ENCODE assay signal across 17 cellular contexts in the genomic region with DNA sequence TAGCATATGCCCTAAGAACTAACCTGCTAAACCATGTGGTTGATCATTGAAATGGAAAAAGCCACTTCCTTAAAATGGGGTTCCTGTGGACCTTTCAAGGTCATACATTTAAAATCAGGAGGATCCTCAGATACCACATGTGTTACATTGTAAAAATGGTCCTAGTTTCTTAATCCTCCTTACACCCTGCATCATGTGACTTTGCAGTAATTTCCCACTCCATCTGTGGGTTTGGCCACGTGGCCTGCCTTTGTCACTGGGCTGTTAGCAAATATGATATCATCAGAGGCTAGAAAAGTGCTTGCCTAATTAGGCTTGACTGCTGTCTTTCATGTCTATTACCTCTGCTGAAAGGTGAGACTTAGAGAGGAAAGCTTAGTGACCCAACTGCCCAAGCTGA.
DNase-seq lines count a peak whose midpoint lies in the region; ATAC-seq, FAIRE-seq and TF ChIP-seq lines count a peak whose summit lies in the region.
"Had no signal": no experiment of that assay in that cellular context is flagged by ENCODE, and none has a peak within 500 bp of the region (broad histone marks: within the 10 kb centered on the region; RNA-seq: fewer than 3 reads in every experiment).

No MANE protein-coding gene starts in this region.

- ATAC-seq in naive thymus-derived CD4-positive, alpha-beta T cell: peak; percentile 53
- ATAC-seq in HG02610 (IDR thresholded peaks at IDR 0.05; ENCODE audit: unreplicated experiment): no peak

- peak; percentile 76 for FAIRE-seq in GM18507 (lab: Jason Lieb, UNC)
- FAIRE-seq: GM19239 had no signal

- no peak overlapping the region for H3K27ac ChIP-seq in naive thymus-derived CD4-positive, alpha-beta T cell (ENCODE audit: low read depth, low read length)
- H3K27ac ChIP-seq: BLaER1 treated with 17β-estradiol and CSF1 and Interleukin-3, amounts not matched to agents 10 nM and 100 nM; HL-60 had no signal

- intact Hi-C loops in CD14-positive monocyte (cut with micrococcal nuclease): no loop called here
- intact Hi-C loops in naive thymus-derived CD4-positive, alpha-beta T cell (cut with micrococcal nuclease): no loop called here

- no peak overlapping the region for H3K4me3 ChIP-seq in naive thymus-derived CD4-positive, alpha-beta T cell (ENCODE audit: low read length)
- H3K4me3 ChIP-seq in H7 (ENCODE audit: insufficient read depth, low read depth, low read length): no peak overlapping the region
- H3K4me3 ChIP-seq: BLaER1 treated with 17β-estradiol and CSF1 and Interleukin-3, amounts not matched to agents 10 nM and 100 nM; HAP-1 had no signal

- H3K36me3 Mint-ChIP-seq in CD14-positive monocyte: no peaks in the 10 kb centered on the region
- peaks cover 0 to 3% (median 0%) of the 10 kb centered on the region in 5 donors for H3K36me3 Mint-ChIP-seq in naive thymus-derived CD4-positive, alpha-beta T cell

- peaks cover 35% of the 10 kb centered on the region for H3K4me1 Mint-ChIP-seq in CD14-positive monocyte
- H3K4me1 Mint-ChIP-seq in naive thymus-derived CD4-positive, alpha-beta T cell: no peaks in the 10 kb centered on the region
- H3K4me1 Mint-ChIP-seq: CD4-positive, alpha-beta memory T cell had no signal

- H3K27me3 Mint-ChIP-seq in CD14-positive monocyte (ENCODE audit: low read depth in 3 of 3): peaks cover 0 to 14% (median 3%) of the 10 kb centered on the region in 3 donors
- H3K27me3 Mint-ChIP-seq in naive thymus-derived CD4-positive, alpha-beta T cell: peaks cover 0 to 27% (median 16%) of the 10 kb centered on the region in 5 donors

- peak overlapping the region in 5 of 7 donors; percentile 6 to 86 (median 32) for H3K27ac Mint-ChIP-seq in CD14-positive monocyte
- H3K27ac Mint-ChIP-seq in naive thymus-derived CD4-positive, alpha-beta T cell: no peak overlapping the region
- H3K27ac Mint-ChIP-seq: CD4-positive, alpha-beta memory T cell had no signal

- TF ChIP-seq CTCF in CD14-positive monocyte (IDR thresholded peaks at IDR 0.05): no peak

- DNase-seq in CD14-positive monocyte (ENCODE audit: low spot score): peak; percentile 52
- DNase-seq in GM18507 (ENCODE audit: extremely low spot score, insufficient read length, low read depth): no peak
- peak; percentile 4 for DNase-seq in NCI-H524 treated with DMSO at 0.1 percent for 48 hours (lab: John Stamatoyannopoulos, UW)
- no peak for DNase-seq in naive thymus-derived CD4-positive, alpha-beta T cell
- no peak for DNase-seq in activated naive CD4-positive, alpha-beta T cell (lab: John Stamatoyannopoulos, UW)
- DNase-seq in COR-L47 (lab: John Stamatoyannopoulos, UW): no peak
- no peak for DNase-seq in H7
- DNase-seq: ACHN; CD4-positive, alpha-beta memory T cell; DND-41; GF-D8; GOT3 had no signal

- POLR2A ChIA-PET in naive thymus-derived CD4-positive, alpha-beta T cell (lab: Charles Lee): no interaction called here

- no peaks in the 10 kb centered on the region for H3K27me3 ChIP-seq in naive thymus-derived CD4-positive, alpha-beta T cell (ENCODE audit: control insufficient read depth in 2 of 2, insufficient read depth in 2 of 2, low read length in 2 of 2)
- no peaks in the 10 kb centered on the region; the same call in 1 of the 2 replicates for H3K27me3 ChIP-seq in H7 (ENCODE audit: control insufficient read depth, insufficient read depth, low read length)
- H3K27me3 ChIP-seq: BLaER1 treated with 17β-estradiol and CSF1 and Interleukin-3, amounts not matched to agents 10 nM and 100 nM had no signal

- no peaks in the 10 kb centered on the region for H3K36me3 ChIP-seq in naive thymus-derived CD4-positive, alpha-beta T cell (ENCODE audit: control insufficient read depth in 2 of 3, insufficient read depth in 3 of 3, low read length in 3 of 3)
- no peaks in the 10 kb centered on the region for H3K36me3 ChIP-seq in H7 (replicated peaks; ENCODE audit: control insufficient read depth, insufficient read depth, low read length)
- H3K36me3 ChIP-seq: BLaER1 treated with 17β-estradiol and CSF1 and Interleukin-3, amounts not matched to agents 10 nM and 100 nM; HAP-1 had no signal

- H3K9me3 ChIP-seq in naive thymus-derived CD4-positive, alpha-beta T cell (ENCODE audit: control insufficient read depth in 2 of 3, low read length in 3 of 3): no peaks in the 10 kb centered on the region
- H3K9me3 ChIP-seq: HAP-1 had no signal

- no peak overlapping the region for H3K4me3 Mint-ChIP-seq in CD14-positive monocyte
- H3K4me3 Mint-ChIP-seq in naive thymus-derived CD4-positive, alpha-beta T cell: no peak overlapping the region
- H3K4me3 Mint-ChIP-seq: CD4-positive, alpha-beta memory T cell had no signal

- H3K4me1 ChIP-seq in naive thymus-derived CD4-positive, alpha-beta T cell (ENCODE audit: control insufficient read depth in 2 of 2, insufficient read depth in 2 of 2, low read length in 2 of 2): no peaks in the 10 kb centered on the region
- H3K4me1 ChIP-seq: HAP-1 had no signal

- CTCF ChIA-PET in naive thymus-derived CD4-positive, alpha-beta T cell (lab: Charles Lee): no interaction called here

- H3K9me3 Mint-ChIP-seq in CD14-positive monocyte: peaks cover 0 to 5% (median 2%) of the 10 kb centered on the region in 7 donors
- peaks cover 0 to 8% (median 1%) of the 10 kb centered on the region in 11 donors for H3K9me3 Mint-ChIP-seq in naive thymus-derived CD4-positive, alpha-beta T cell

Comparison
In these comparisons a context has a peak if more than half of its experiments do, and no peak if none do; other contexts are left out.
1. DNase-seq: peak in CD14-positive monocyte (single experiment) and NCI-H524 treated with DMSO at 0.1 percent for 48 hours (single experiment); none in GM18507 (single experiment), naive thymus-derived CD4-positive, alpha-beta T cell (0 of 9), activated naive CD4-positive, alpha-beta T cell (0 of 4), COR-L47 (single experiment) and H7 (single experiment).
2. H3K27ac Mint-ChIP-seq: peak in CD14-positive monocyte (5 of 7); none in naive thymus-derived CD4-positive, alpha-beta T cell (0 of 9).